In the genomic region with DNA sequence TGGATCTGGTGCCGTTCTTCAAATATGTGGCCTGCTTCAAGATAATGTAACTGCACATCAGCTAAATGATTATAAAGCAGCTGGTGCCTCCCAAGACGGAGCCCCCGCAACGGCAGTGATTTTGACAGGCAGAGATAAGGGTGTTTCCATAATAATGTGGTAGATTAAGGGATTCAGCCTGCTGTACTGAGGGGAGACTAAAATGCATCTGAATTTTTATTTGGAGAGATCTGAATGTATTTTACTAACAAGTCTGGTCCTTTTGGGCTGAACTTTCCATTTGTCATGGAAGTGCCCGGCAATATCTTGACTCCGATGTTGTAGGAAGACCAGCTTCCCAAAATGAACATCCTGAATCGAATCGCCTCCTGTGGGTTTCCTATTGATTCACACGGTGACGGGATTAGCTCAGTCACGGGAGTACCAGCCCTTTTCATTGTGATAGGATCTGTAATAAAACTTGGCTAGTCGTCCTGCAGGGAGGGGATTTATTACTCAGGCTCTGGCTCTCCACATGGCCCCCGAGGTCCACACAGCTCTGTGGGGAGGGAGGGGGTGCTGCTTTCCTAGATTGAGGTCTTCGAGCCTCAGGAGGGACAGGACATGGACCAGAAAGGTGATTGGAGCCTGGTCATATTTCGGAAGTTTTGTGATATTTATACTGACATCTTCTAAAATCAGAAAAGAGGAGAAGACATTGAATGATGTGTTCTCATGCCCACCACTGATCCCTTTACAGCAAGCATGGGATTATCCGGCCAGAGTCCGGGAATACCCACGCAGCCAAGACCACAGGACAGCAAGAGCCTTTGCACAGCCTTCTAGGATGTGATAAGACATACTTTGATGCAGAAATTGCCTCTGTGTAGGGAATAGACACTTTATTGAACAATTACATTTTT, we compare ENCODE assay signal across 16 cellular contexts. TPM values are rescaled to one million over a fixed set of nuclear protein-coding genes. Genes with fewer than 3 reads are reported as not detected.
A peak's percentile ranks its signal among the peaks of the same experiment; 100 is the strongest.
DNase-seq lines count a peak whose midpoint lies in the region; ATAC-seq, FAIRE-seq and TF ChIP-seq lines count a peak whose summit lies in the region.
"Had no signal": no experiment of that assay in that cellular context is flagged by ENCODE, and none has a peak within 500 bp of the region (broad histone marks: within the 10 kb centered on the region; RNA-seq: fewer than 3 reads in every experiment).

No MANE protein-coding gene starts in this region.

- no peak for ATAC-seq in HepG2
- no peak for ATAC-seq in right lobe of liver

- FAIRE-seq in HepG2 (lab: Jason Lieb, UNC) (no peak), urothelium cell line (lab: Jason Lieb, UNC) (no peak)
- FAIRE-seq: A204.1 had no signal

- no peaks in the 10 kb centered on the region for H3K9me3 ChIP-seq in HepG2 (ENCODE audit: low read length)
- no peaks in the 10 kb centered on the region for H3K9me3 ChIP-seq in right lobe of liver
- H3K9me3 ChIP-seq: HAP-1 had no signal

- H3K27me3 ChIP-seq in HepG2 (ENCODE audit: control insufficient read depth in 1 of 2, insufficient read depth in 2 of 2, low read length in 2 of 2) (no peaks in the 10 kb centered on the region), right lobe of liver (no peaks in the 10 kb centered on the region)

- TF ChIP-seq RAD21 in HepG2 (CRISPR knock-in tag; IDR thresholded peaks at IDR 0.05) = no peak

- H3K4me1 ChIP-seq in HepG2 (ENCODE audit: insufficient read depth, low read length) (peaks cover 57% of the 10 kb centered on the region), right lobe of liver (no peaks in the 10 kb centered on the region)

- H3K36me3 Mint-ChIP-seq in brain (no peaks in the 10 kb centered on the region), neural crest cell (ENCODE audit: low read depth) (no peaks in the 10 kb centered on the region), progenitor cell of endocrine pancreas (ENCODE audit: insufficient read depth) (no peaks in the 10 kb centered on the region)
- H3K36me3 Mint-ChIP-seq in activated T-cell treated with anti-CD3 and anti-CD28 coated beads, Interleukin-2, amount 50 U/mL, for 24 hours (ENCODE audit: low read depth) = no peaks in the 10 kb centered on the region

- no peak overlapping the region for H3K9ac ChIP-seq in HepG2 (ENCODE audit: insufficient read depth, low read depth, low read length)

- BruUV-seq in HepG2 (replicated peaks; lab: Mats Ljungman, UMichigan) = TSS peak; percentile 48

- CTCF ChIA-PET in HepG2 (lab: Yijun Ruan, JAX; ENCODE audit: low intra/inter-chr PET ratio, low total read pairs) = no interaction called here

- H3K4me3 ChIP-seq in HepG2 (replicated peaks in 1 of 3; ENCODE audit: insufficient read depth in 1 of 3, low read depth in 2 of 3, low read length in 3 of 3) = no peak overlapping the region
- no peak overlapping the region for H3K4me3 ChIP-seq in right lobe of liver
- H3K4me3 ChIP-seq: HAP-1 had no signal

- in situ Hi-C loops in HepG2 (cut with HindIII; ENCODE audit: extremely low pct_ligation_motif_present, low pct_unique_long_range_greater_than_20kb) = loop anchor here (10.0 kb wide), 1 partner anchor 197 kb away; a partner anchor contains a TSS

- H3K4me3 Mint-ChIP-seq in brain (peak overlapping the region in 4 of 5 experiments; percentile 39 to 60 (median 58)), neural crest cell (peak overlapping the region; percentile 75), progenitor cell of endocrine pancreas (ENCODE audit: low read depth) (no peak overlapping the region)
- H3K4me3 Mint-ChIP-seq in activated T-cell treated with anti-CD3 and anti-CD28 coated beads, Interleukin-2, amount 50 U/mL, for 24 hours = no peak overlapping the region

- H3K27me3 Mint-ChIP-seq in brain = peaks cover 56% of the 10 kb centered on the region
- H3K27me3 Mint-ChIP-seq in neural crest cell (ENCODE audit: low read depth) = peaks cover 65% of the 10 kb centered on the region
- peaks cover 66% of the 10 kb centered on the region for H3K27me3 Mint-ChIP-seq in progenitor cell of endocrine pancreas
- peaks cover 72% of the 10 kb centered on the region for H3K27me3 Mint-ChIP-seq in activated T-cell treated with anti-CD3 and anti-CD28 coated beads, Interleukin-2, amount 50 U/mL, for 24 hours

- no peak for TF ChIP-seq EP300 in HepG2 (IDR thresholded peaks at IDR 0.05; ENCODE audit: low read depth in 2 of 2, low read length in 2 of 2)
- no peak for TF ChIP-seq EP300 in HepG2 (CRISPR knock-in tag; IDR thresholded peaks at IDR 0.05; ENCODE audit: borderline replicate concordance)

- H3K27ac Mint-ChIP-seq in brain (peak overlapping the region in 2 of 5 experiments; percentile 46 to 47), neural crest cell (ENCODE audit: unreplicated experiment) (no peak overlapping the region), progenitor cell of endocrine pancreas (no peak overlapping the region)
- H3K27ac Mint-ChIP-seq in activated T-cell treated with anti-CD3 and anti-CD28 coated beads, Interleukin-2, amount 50 U/mL, for 24 hours = no peak overlapping the region

- POLR2A ChIA-PET in HepG2 (lab: Yijun Ruan, JAX) = interaction anchor here (1.4 to 5.4 kb wide), 2 partner anchors 36 to 54 kb away, joined by 3 to 43 read pairs; no protein-coding TSS in a partner anchor

- TF ChIP-seq POLR2A in HepG2 (IDR thresholded peaks at IDR 0.05; ENCODE audit: insufficient read depth in 1 of 2, low read depth in 2 of 2, low read length in 2 of 2) (peak in 1 of 2 experiments; percentile 23; a peak in 1 of 4 replicates), right lobe of liver (IDR thresholded peaks at IDR 0.05) (no peak)

- DNase-seq in HepG2 (ENCODE audit: low spot score) (no peak), right lobe of liver (no peak), neural crest cell (ENCODE audit: low read depth, low spot score) (no peak), urothelium cell line (ENCODE audit: low spot score) (no peak), progenitor cell of endocrine pancreas (ENCODE audit: low spot score, unreplicated experiment) (no peak), pons (ENCODE audit: low spot score) (no peak)
- no peak for DNase-seq in activated T-cell treated with anti-CD3 and anti-CD28 coated beads, Interleukin-2, amount 50 U/mL, for 24 hours
- DNase-seq: IMR-90, NCI-H1930, NCI-H2171, NCI-H446 treated with DMSO at 0.1 percent for 48 hours had no signal

- H3K27ac ChIP-seq in HepG2 (ENCODE audit: extremely low read length, insufficient read depth, low read length) (no peak overlapping the region), right lobe of liver (no peak overlapping the region)
- H3K27ac ChIP-seq: C4-2B, RWPE1 had no signal

- H3K4me1 Mint-ChIP-seq in brain = peaks cover 46% of the 10 kb centered on the region
- H3K4me1 Mint-ChIP-seq in neural crest cell = peaks cover 34% of the 10 kb centered on the region
- H3K4me1 Mint-ChIP-seq in progenitor cell of endocrine pancreas (ENCODE audit: low read depth) = peaks cover 17% of the 10 kb centered on the region
- H3K4me1 Mint-ChIP-seq in activated T-cell treated with anti-CD3 and anti-CD28 coated beads, Interleukin-2, amount 50 U/mL, for 24 hours (ENCODE audit: low read depth) = peaks cover 7% of the 10 kb centered on the region

- H3K9me3 Mint-ChIP-seq in brain = peaks cover 0 to 13% (median 0%) of the 10 kb centered on the region in 5 experiments
- no peaks in the 10 kb centered on the region for H3K9me3 Mint-ChIP-seq in neural crest cell
- H3K9me3 Mint-ChIP-seq in progenitor cell of endocrine pancreas (ENCODE audit: low read depth) = no peaks in the 10 kb centered on the region
- no peaks in the 10 kb centered on the region for H3K9me3 Mint-ChIP-seq in activated T-cell treated with anti-CD3 and anti-CD28 coated beads, Interleukin-2, amount 50 U/mL, for 24 hours

- WGBS in HepG2 (ENCODE audit: low lambda C conversion rate) = 96% methylated on average over 18 of the region's 18 CpGs
- WGBS in right lobe of liver (ENCODE audit: insufficient coverage, low coverage, low lambda C conversion rate, missing lambda C conversion rate) = 84% methylated on average over 9 of the region's 18 CpGs

- intact Hi-C loops in HepG2 (cut with micrococcal nuclease; ENCODE audit: unreplicated experiment) (no loop called here), right lobe of liver (cut with DNase I) (loop anchor here in 1 of 2 donors (10.0 kb wide), 1 partner anchor 187 kb away; no protein-coding TSS in a partner anchor)

- peaks cover 4% of the 10 kb centered on the region; the same call in 1 of the 2 replicates for H4K20me1 ChIP-seq in HepG2 (ENCODE audit: insufficient read depth, low read length)

- H3K36me3 ChIP-seq in HepG2 (replicated peaks in 1 of 2; ENCODE audit: control insufficient read depth in 1 of 2, insufficient read depth in 2 of 2, low read length in 2 of 2) (peaks cover 0 to 4% of the 10 kb centered on the region in 2 experiments; a peak in 1 of 5 replicates), right lobe of liver (no peaks in the 10 kb centered on the region)
- H3K36me3 ChIP-seq: HAP-1 had no signal

- H2AFZ ChIP-seq in HepG2 (ENCODE audit: low read length) = no peak overlapping the region

- H3K4me2 ChIP-seq in HepG2 (ENCODE audit: low read depth, low read length) = no peak overlapping the region

- peaks cover 19% of the 10 kb centered on the region for H3K79me2 ChIP-seq in HepG2 (ENCODE audit: insufficient read depth, low read length)

- no peak for TF ChIP-seq CTCF in HepG2 (CRISPR knock-in tag; IDR thresholded peaks at IDR 0.05)
- no peak for TF ChIP-seq CTCF in right lobe of liver (IDR thresholded peaks at IDR 0.05)
- TF ChIP-seq CTCF in brain (conservative IDR thresholded peaks at IDR 0.05) = no peak
- TF ChIP-seq CTCF in neural crest cell (conservative IDR thresholded peaks at IDR 0.05) = no peak
- TF ChIP-seq CTCF in progenitor cell of endocrine pancreas (IDR thresholded peaks at IDR 0.05; ENCODE audit: unreplicated experiment) = no peak

RNA-seq across cellular contexts. Expression of a gene that starts 2.5 kb away (rescaled TPM):
- total RNA-seq in HepG2 (2016; rRNA removed; fragmentation: Illumina TruSeq; extraction: Trizol) (42.5 and 56.5 TPM in 2 replicates), right lobe of liver (100 to 1,000 TPM; 165 to 218 (median 207) TPM), neural crest cell (4.5 and 5.4 TPM in 2 replicates), progenitor cell of endocrine pancreas (1.8 and 3.6 TPM in 2 replicates)
- 71.9 and 81.0 TPM in 2 replicates for total RNA-seq in HepG2 (2016; cell fraction: cytosol; rRNA removed; fragmentation: Illumina TruSeq; extraction: Trizol; ENCODE audit: low read depth)
- 34.4 and 55.2 TPM in 2 replicates for total RNA-seq in HepG2 (2016; cell fraction: insoluble cytoplasmic fraction; rRNA removed; fragmentation: Illumina TruSeq; extraction: Trizol)
- total RNA-seq in HepG2 (2016; cell fraction: membrane; rRNA removed; fragmentation: Illumina TruSeq; extraction: Trizol) = 69.6 and 77.5 TPM in 2 replicates
- 66.0 and 74.7 TPM in 2 replicates for total RNA-seq in HepG2 (2016; cell fraction: nucleus; rRNA removed; fragmentation: Illumina TruSeq; extraction: Trizol)
- polyA plus RNA-seq in HepG2 (2011; rRNA removed) (155 and 208 TPM in 2 replicates), brain (ENCODE audit: insufficient read depth, low read depth, low replicate concordance) (31.9 TPM)
- polyA plus RNA-seq in HepG2 (2011; cell fraction: cytosol; rRNA removed) = 113 and 150 TPM in 2 replicates
- polyA plus RNA-seq in HepG2 (2011; cell fraction: nucleus; rRNA removed) = 207 and 256 TPM in 2 replicates
- polyA plus RNA-seq in HepG2 (2012) = 61.3 and 94.3 TPM in 2 replicates
- polyA plus RNA-seq in HepG2 (2016; cell fraction: cytosol; fragmentation: Illumina TruSeq; extraction: Trizol; ENCODE audit: low read depth) = 28.0 and 30.8 TPM in 2 replicates
- 34.4 and 44.9 TPM in 2 replicates for polyA plus RNA-seq in HepG2 (2016; cell fraction: insoluble cytoplasmic fraction; fragmentation: Illumina TruSeq; extraction: Trizol; ENCODE audit: low read depth)
- 53.8 and 67.9 TPM in 2 replicates for polyA plus RNA-seq in HepG2 (2016; cell fraction: membrane; fragmentation: Illumina TruSeq; extraction: Trizol; ENCODE audit: low read depth)
- polyA plus RNA-seq in HepG2 (2016; cell fraction: nucleus; fragmentation: Illumina TruSeq; extraction: Trizol; ENCODE audit: insufficient read depth, low read depth) = 84.3 and 88.3 TPM in 2 replicates
- polyA minus RNA-seq in HepG2 (2011; rRNA and poly(A)+ RNA removed; ENCODE audit: low replicate concordance) = 65.0 and 447 TPM in 2 replicates
- polyA minus RNA-seq in HepG2 (2011; cell fraction: cytosol; rRNA and poly(A)+ RNA removed) = 126 and 149 TPM in 2 replicates
- polyA minus RNA-seq in HepG2 (2011; cell fraction: nucleus; rRNA and poly(A)+ RNA removed) = 126 and 142 TPM in 2 replicates
- total RNA-seq: IMR-90 had no signal
- polyA plus RNA-seq: IMR-90 had no signal

Comparison
In these comparisons a context has a peak if more than half of its experiments do, and no peak if none do; other contexts are left out.
1. H3K4me3 Mint-ChIP-seq: peak in brain (4 of 5) and neural crest cell (single experiment); none in progenitor cell of endocrine pancreas (single experiment) and activated T-cell treated with anti-CD3 and anti-CD28 coated beads, Interleukin-2, amount 50 U/mL, for 24 hours (single experiment).